In the genomic region with DNA sequence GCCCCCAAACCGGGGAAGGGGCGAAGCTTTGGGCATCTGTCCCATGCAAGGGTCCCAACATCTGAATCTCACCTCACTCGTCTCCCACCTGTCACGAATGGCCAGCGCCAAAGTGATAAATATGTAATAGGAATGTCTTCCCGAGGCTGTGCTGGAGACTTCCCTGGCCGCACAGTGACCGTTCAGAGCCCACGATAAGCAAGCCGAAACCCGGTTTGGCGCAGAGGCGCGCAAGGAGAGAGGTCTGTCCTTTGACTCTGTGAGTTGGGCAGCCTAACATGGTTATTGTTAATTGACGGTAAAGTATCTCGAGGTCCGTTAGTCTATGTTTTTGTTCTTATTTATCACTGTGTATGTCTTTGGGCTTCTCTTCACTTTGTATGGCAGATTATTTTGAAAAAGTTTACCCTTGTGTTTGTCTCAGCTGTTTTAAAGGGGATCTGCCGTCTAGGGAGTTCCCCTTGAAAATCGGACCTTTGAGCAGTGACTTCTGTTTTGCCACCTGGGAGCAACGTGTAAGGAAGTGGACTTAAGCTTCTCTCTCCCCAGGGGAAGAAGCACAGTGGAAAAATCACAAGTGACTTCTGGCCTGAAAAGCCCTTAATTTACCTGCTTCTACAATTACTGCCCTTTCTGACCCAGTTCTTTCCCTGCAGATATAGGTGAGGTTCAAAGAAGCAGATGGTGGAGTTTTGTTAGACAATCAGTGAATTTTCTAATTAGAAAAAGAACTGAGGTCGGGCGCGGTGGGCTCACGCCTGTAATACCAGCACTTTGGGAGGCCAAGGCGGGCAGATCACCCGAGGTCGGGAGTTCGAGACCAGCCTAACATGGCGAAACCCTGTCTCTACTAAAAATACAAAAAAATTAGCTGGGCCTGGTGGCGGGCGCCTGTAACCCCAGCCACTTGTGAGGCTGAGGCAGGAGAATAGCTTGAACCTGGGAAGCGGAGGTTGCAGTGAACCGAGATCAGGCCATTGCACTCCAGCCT, we compare ENCODE assay signal across 8 cellular contexts. TPM values are rescaled to one million over a fixed set of nuclear protein-coding genes. Genes with fewer than 3 reads are reported as not detected.
DNase-seq lines count a peak whose midpoint lies in the region; ATAC-seq and TF ChIP-seq lines count a peak whose summit lies in the region.

No MANE protein-coding gene starts in this region.

- no peaks in the 10 kb centered on the region for H3K9me3 Mint-ChIP-seq in activated naive CD4-positive, alpha-beta T cell treated with anti-CD3 and anti-CD28 coated beads for 36 hours
- no peaks in the 10 kb centered on the region for H3K9me3 Mint-ChIP-seq in naive thymus-derived CD8-positive, alpha-beta T cell

- DNase-seq in activated naive CD4-positive, alpha-beta T cell treated with anti-CD3 and anti-CD28 coated beads for 36 hours, result no peak
- DNase-seq in activated naive CD4-positive, alpha-beta T cell (lab: John Stamatoyannopoulos, UW), result no peak
- no peak for DNase-seq in epithelial cell of proximal tubule (ENCODE audit: low read depth)
- DNase-seq in naive thymus-derived CD8-positive, alpha-beta T cell, result no peak
- no peak for DNase-seq in globus pallidus (ENCODE audit: low spot score)

- POLR2A ChIA-PET in naive thymus-derived CD8-positive, alpha-beta T cell (lab: Charles Lee), result interaction anchor here (0.7 to 3.5 kb wide), 28 partner anchors 10 to 1101 kb away, joined by 3 to 124 read pairs (median 6); a partner anchor contains a TSS

- intact Hi-C loops in activated naive CD4-positive, alpha-beta T cell treated with anti-CD3 and anti-CD28 coated beads for 36 hours (cut with micrococcal nuclease), result no loop called here

- peaks cover 36% of the 10 kb centered on the region for H3K36me3 Mint-ChIP-seq in activated naive CD4-positive, alpha-beta T cell treated with anti-CD3 and anti-CD28 coated beads for 36 hours (ENCODE audit: low read depth)
- H3K36me3 Mint-ChIP-seq in naive thymus-derived CD8-positive, alpha-beta T cell, result peaks cover 0 to 34% (median 6%) of the 10 kb centered on the region in 3 donors

- H3K4me3 Mint-ChIP-seq in activated naive CD4-positive, alpha-beta T cell treated with anti-CD3 and anti-CD28 coated beads for 36 hours, result peak overlapping the region; percentile 96
- peak overlapping the region; percentile 84 to 98 (median 93) for H3K4me3 Mint-ChIP-seq in naive thymus-derived CD8-positive, alpha-beta T cell

- peak overlapping the region; percentile 74 for H3K4me3 ChIP-seq in epithelial cell of proximal tubule (ENCODE audit: low read depth, low read length)

- H3K4me1 Mint-ChIP-seq in activated naive CD4-positive, alpha-beta T cell treated with anti-CD3 and anti-CD28 coated beads for 36 hours (ENCODE audit: low read depth), result peaks cover 55% of the 10 kb centered on the region
- H3K4me1 Mint-ChIP-seq in naive thymus-derived CD8-positive, alpha-beta T cell, result peaks cover 24 to 66% (median 61%) of the 10 kb centered on the region in 4 donors

- CTCF ChIA-PET in activated naive CD4-positive, alpha-beta T cell treated with anti-CD3 and anti-CD28 coated beads for 36 hours (lab: Charles Lee), result interaction anchor here (0.7 to 2.8 kb wide), 6 partner anchors 17 to 260 kb away, joined by 3 to 10 read pairs (median 4); a partner anchor contains a TSS

- H3K27me3 Mint-ChIP-seq in activated naive CD4-positive, alpha-beta T cell treated with anti-CD3 and anti-CD28 coated beads for 36 hours (ENCODE audit: low read depth), result no peaks in the 10 kb centered on the region
- no peaks in the 10 kb centered on the region for H3K27me3 Mint-ChIP-seq in naive thymus-derived CD8-positive, alpha-beta T cell

- TF ChIP-seq CTCF in epithelial cell of proximal tubule (conservative IDR thresholded peaks at IDR 0.05; ENCODE audit: low read depth, low read length), result no peak

- ATAC-seq in HG02938 (IDR thresholded peaks at IDR 0.05; ENCODE audit: unreplicated experiment) (peak; percentile 29), HG03571 (IDR thresholded peaks at IDR 0.05; ENCODE audit: unreplicated experiment) (no peak)
- no peak for ATAC-seq in naive thymus-derived CD8-positive, alpha-beta T cell

- peak overlapping the region; percentile 93 for H3K27ac Mint-ChIP-seq in activated naive CD4-positive, alpha-beta T cell treated with anti-CD3 and anti-CD28 coated beads for 36 hours
- H3K27ac Mint-ChIP-seq in naive thymus-derived CD8-positive, alpha-beta T cell, result peak overlapping the region; percentile 93 to 99 (median 98)

- peak; percentile 25; the same call in 1 of the 2 replicates for TF ChIP-seq POLR2A in Raji (IDR thresholded peaks at IDR 0.05; ENCODE audit: insufficient read depth, low read depth, low read length)

RNA-seq across cellular contexts. Expression of a gene that starts 1.1 kb away (rescaled TPM):
- 10 to 100 TPM; 14.7 to 15.1 TPM for total RNA-seq in activated naive CD4-positive, alpha-beta T cell treated with anti-CD3 and anti-CD28 coated beads for 36 hours
- 54.4 and 84.1 TPM in 2 replicates for total RNA-seq in epithelial cell of proximal tubule
- total RNA-seq in naive thymus-derived CD8-positive, alpha-beta T cell, result 10 to 100 TPM; 19.4 to 22.1 TPM
- polyA plus RNA-seq in naive thymus-derived CD8-positive, alpha-beta T cell, result 10 to 100 TPM; 23.1 to 29.8 (median 29.1) TPM

RNA-seq across cellular contexts. Expression of a gene that starts 7.8 kb away (rescaled TPM):
- total RNA-seq in activated naive CD4-positive, alpha-beta T cell treated with anti-CD3 and anti-CD28 coated beads for 36 hours, result 10 to 100 TPM; 64.2 to 74.5 TPM
- total RNA-seq in epithelial cell of proximal tubule, result 60.4 and 102 TPM in 2 replicates
- 10 to 100 TPM; 24.4 to 24.8 TPM for total RNA-seq in naive thymus-derived CD8-positive, alpha-beta T cell
- 10 to 100 TPM; 20.2 to 27.5 (median 21.1) TPM for polyA plus RNA-seq in naive thymus-derived CD8-positive, alpha-beta T cell

RNA-seq across cellular contexts. Expression of a gene that starts 9.1 kb away (rescaled TPM):
- not detected for total RNA-seq in activated naive CD4-positive, alpha-beta T cell treated with anti-CD3 and anti-CD28 coated beads for 36 hours
- total RNA-seq in epithelial cell of proximal tubule, result not detected in 2 replicates
- total RNA-seq in naive thymus-derived CD8-positive, alpha-beta T cell, result 1 to 10 TPM in 1 of 2 experiments, under 1 TPM in 1; 0.30 to 1.1 TPM
- under 1 TPM; 0.79 to 0.95 (median 0.87) TPM for polyA plus RNA-seq in naive thymus-derived CD8-positive, alpha-beta T cell

RNA-seq across cellular contexts. Expression of a gene that starts 16.9 kb away (rescaled TPM):
- total RNA-seq in activated naive CD4-positive, alpha-beta T cell treated with anti-CD3 and anti-CD28 coated beads for 36 hours, result 10 to 100 TPM; 65.2 to 66.5 TPM
- total RNA-seq in epithelial cell of proximal tubule, result 42.8 and 88.4 TPM in 2 replicates
- 100 to 1,000 TPM in 1 of 2 experiments, 10 to 100 TPM in 1; 99.4 to 107 TPM for total RNA-seq in naive thymus-derived CD8-positive, alpha-beta T cell
- polyA plus RNA-seq in naive thymus-derived CD8-positive, alpha-beta T cell, result 100 to 1,000 TPM; 133 to 144 (median 143) TPM

RNA-seq across cellular contexts. Expression of a gene that starts 19.5 kb away (rescaled TPM):
- total RNA-seq in activated naive CD4-positive, alpha-beta T cell treated with anti-CD3 and anti-CD28 coated beads for 36 hours, result 10 to 100 TPM; 10.2 to 13.6 TPM
- 15.6 and 26.1 TPM in 2 replicates for total RNA-seq in epithelial cell of proximal tubule
- 10 to 100 TPM; 13.7 to 15.3 TPM for total RNA-seq in naive thymus-derived CD8-positive, alpha-beta T cell
- polyA plus RNA-seq in naive thymus-derived CD8-positive, alpha-beta T cell, result 10 to 100 TPM; 33.8 to 39.1 (median 34.5) TPM
